Comparison of ENCODE assay signal across 8 cellular contexts in the genomic region with DNA sequence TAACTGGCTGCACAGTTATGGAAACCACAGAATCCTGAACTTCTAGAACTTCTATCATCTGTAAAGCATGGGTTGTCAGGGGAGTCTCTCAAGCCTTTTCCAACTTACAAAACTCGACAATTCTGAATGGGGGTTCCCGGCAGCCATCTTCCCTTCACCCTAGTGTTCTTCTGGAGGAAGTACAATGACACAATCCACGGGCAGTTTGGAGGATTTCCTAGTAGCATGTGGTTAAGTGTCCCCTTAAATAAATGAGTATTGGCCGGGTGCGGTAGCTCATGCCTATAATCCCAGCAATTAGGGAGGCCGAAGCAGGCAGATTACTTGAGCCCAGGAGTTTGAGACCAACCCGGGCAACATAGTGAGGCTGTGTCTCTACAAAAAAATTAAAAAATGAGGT. TPM values are rescaled to one million over a fixed set of nuclear protein-coding genes. Genes with fewer than 3 reads are reported as not detected.
DNase-seq lines count a peak whose midpoint lies in the region; ATAC-seq and TF ChIP-seq lines count a peak whose summit lies in the region.

No MANE protein-coding gene starts in this region.

- POLR2A ChIA-PET in naive thymus-derived CD8-positive, alpha-beta T cell (lab: Charles Lee), result interaction anchor here (0.7 to 6.1 kb wide), 5 partner anchors 12 to 146 kb away, joined by 3 to 94 read pairs (median 3); no protein-coding TSS in a partner anchor

- peak; percentile 23; the same call in 1 of the 2 replicates for TF ChIP-seq CTCF in HFFc6 (IDR thresholded peaks at IDR 0.05)

- peak; percentile 10 for DNase-seq in DMS114 treated with DMSO at 0.1 percent for 48 hours (lab: John Stamatoyannopoulos, UW; ENCODE audit: unreplicated experiment)
- DNase-seq in HFFc6, result no peak
- DNase-seq in activated T-cell treated with anti-CD3 and anti-CD28 coated beads, Interleukin-2, amount 50 U/mL, for 72 hours, result peak; percentile 12 to 31
- peak in 2 of 10 donors; percentile 16 to 22 for DNase-seq in naive thymus-derived CD8-positive, alpha-beta T cell
- no peak for DNase-seq in NCI-H187 treated with DMSO at 0.1 percent for 48 hours (lab: John Stamatoyannopoulos, UW)

- peaks cover 17% of the 10 kb centered on the region for H3K27me3 Mint-ChIP-seq in HFFc6 (ENCODE audit: insufficient read depth)
- no peaks in the 10 kb centered on the region for H3K27me3 Mint-ChIP-seq in activated T-cell treated with anti-CD3 and anti-CD28 coated beads, Interleukin-2, amount 50 U/mL, for 72 hours (ENCODE audit: low read depth)
- no peaks in the 10 kb centered on the region for H3K27me3 Mint-ChIP-seq in naive thymus-derived CD8-positive, alpha-beta T cell

- no peak overlapping the region for H3K4me3 Mint-ChIP-seq in HFFc6
- H3K4me3 Mint-ChIP-seq in activated T-cell treated with anti-CD3 and anti-CD28 coated beads, Interleukin-2, amount 50 U/mL, for 72 hours, result peak overlapping the region; percentile 99 to 100
- H3K4me3 Mint-ChIP-seq in naive thymus-derived CD8-positive, alpha-beta T cell, result peak overlapping the region; percentile 57 to 100 (median 96)

- no peaks in the 10 kb centered on the region for H3K36me3 Mint-ChIP-seq in HFFc6 (ENCODE audit: low read depth)
- peaks cover 0 to 3% of the 10 kb centered on the region in 2 donors for H3K36me3 Mint-ChIP-seq in activated T-cell treated with anti-CD3 and anti-CD28 coated beads, Interleukin-2, amount 50 U/mL, for 72 hours (ENCODE audit: insufficient read depth in 2 of 2)
- no peaks in the 10 kb centered on the region for H3K36me3 Mint-ChIP-seq in naive thymus-derived CD8-positive, alpha-beta T cell

- no peaks in the 10 kb centered on the region for H3K9me3 Mint-ChIP-seq in HFFc6
- H3K9me3 Mint-ChIP-seq in activated T-cell treated with anti-CD3 and anti-CD28 coated beads, Interleukin-2, amount 50 U/mL, for 72 hours, result no peaks in the 10 kb centered on the region
- H3K9me3 Mint-ChIP-seq in naive thymus-derived CD8-positive, alpha-beta T cell, result no peaks in the 10 kb centered on the region

- H3K4me1 Mint-ChIP-seq in HFFc6 (ENCODE audit: low read depth), result peaks cover 21% of the 10 kb centered on the region
- H3K4me1 Mint-ChIP-seq in activated T-cell treated with anti-CD3 and anti-CD28 coated beads, Interleukin-2, amount 50 U/mL, for 72 hours (ENCODE audit: low read depth), result peaks cover 45% of the 10 kb centered on the region
- peaks cover 26 to 56% (median 46%) of the 10 kb centered on the region in 4 donors for H3K4me1 Mint-ChIP-seq in naive thymus-derived CD8-positive, alpha-beta T cell

- ATAC-seq in activated T-cell treated with anti-CD3 and anti-CD28 coated beads, Interleukin-2, amount 50 U/mL, for 72 hours (replicated peaks in 1 of 2), result no peak
- no peak for ATAC-seq in naive thymus-derived CD8-positive, alpha-beta T cell
- no peak for ATAC-seq in GM18498 (IDR thresholded peaks at IDR 0.05; ENCODE audit: unreplicated experiment)
- ATAC-seq in HG03039 (IDR thresholded peaks at IDR 0.05; ENCODE audit: unreplicated experiment), result no peak
- no peak for ATAC-seq in GM21360 (IDR thresholded peaks at IDR 0.05; ENCODE audit: unreplicated experiment)

- H3K27ac Mint-ChIP-seq in HFFc6, result no peak overlapping the region
- H3K27ac Mint-ChIP-seq in activated T-cell treated with anti-CD3 and anti-CD28 coated beads, Interleukin-2, amount 50 U/mL, for 72 hours, result peak overlapping the region; percentile 83
- peak overlapping the region; percentile 25 to 99 (median 96) for H3K27ac Mint-ChIP-seq in naive thymus-derived CD8-positive, alpha-beta T cell

RNA-seq across cellular contexts. Expression of a gene that starts 2.1 kb away (rescaled TPM):
- total RNA-seq in HFFc6 (2021; fragmentation: NEBNext Ultra II Directional; extraction: Animal tissue kit (Norgen Biotek cat#: 25700)), result under 1 TPM; 0.12 to 0.56 (median 0.38) TPM
- 1 to 10 TPM; 5.9 to 8.7 TPM for total RNA-seq in activated T-cell treated with anti-CD3 and anti-CD28 coated beads, Interleukin-2, amount 50 U/mL, for 72 hours
- total RNA-seq in naive thymus-derived CD8-positive, alpha-beta T cell, result 1 to 10 TPM; 6.4 to 6.9 TPM
- polyA plus RNA-seq in naive thymus-derived CD8-positive, alpha-beta T cell, result 1 to 10 TPM in 2 of 3 donors, under 1 TPM in 1; 0.61 to 2.6 (median 1.5) TPM

RNA-seq across cellular contexts. Expression of a gene that starts 2.5 kb away (rescaled TPM):
- total RNA-seq in HFFc6 (2021; fragmentation: NEBNext Ultra II Directional; extraction: Animal tissue kit (Norgen Biotek cat#: 25700)), result 1 to 10 TPM; 4.0 to 7.0 (median 5.0) TPM
- total RNA-seq in activated T-cell treated with anti-CD3 and anti-CD28 coated beads, Interleukin-2, amount 50 U/mL, for 72 hours, result 10 to 100 TPM; 24.2 to 24.6 TPM
- total RNA-seq in naive thymus-derived CD8-positive, alpha-beta T cell, result 10 to 100 TPM; 12.1 to 15.1 TPM
- 10 to 100 TPM; 10.4 to 13.7 (median 12.9) TPM for polyA plus RNA-seq in naive thymus-derived CD8-positive, alpha-beta T cell

RNA-seq across cellular contexts. Expression of a gene that starts 41.0 kb away (rescaled TPM):
- total RNA-seq in HFFc6 (2021; fragmentation: NEBNext Ultra II Directional; extraction: Animal tissue kit (Norgen Biotek cat#: 25700)), result 100 to 1,000 TPM; 108 to 127 (median 123) TPM
- total RNA-seq in activated T-cell treated with anti-CD3 and anti-CD28 coated beads, Interleukin-2, amount 50 U/mL, for 72 hours, result 100 to 1,000 TPM; 185 to 224 TPM
- 10 to 100 TPM; 72.4 to 72.7 TPM for total RNA-seq in naive thymus-derived CD8-positive, alpha-beta T cell
- polyA plus RNA-seq in naive thymus-derived CD8-positive, alpha-beta T cell, result 100 to 1,000 TPM in 1 of 3 donors, 10 to 100 TPM in 2; 89.0 to 125 (median 94.6) TPM

Comparison
In these comparisons a context has a peak if more than half of its experiments do, and no peak if none do; other contexts are left out.
1. DNase-seq: peak in DMS114 treated with DMSO at 0.1 percent for 48 hours (single experiment) and activated T-cell treated with anti-CD3 and anti-CD28 coated beads, Interleukin-2, amount 50 U/mL, for 72 hours (2 of 2); none in HFFc6 (single experiment) and NCI-H187 treated with DMSO at 0.1 percent for 48 hours (single experiment).
2. RNA of a gene that starts 2.1 kb away (total RNA-seq): 5.9 to 8.7 TPM in activated T-cell treated with anti-CD3 and anti-CD28 coated beads, Interleukin-2, amount 50 U/mL, for 72 hours and 6.4 to 6.9 TPM in naive thymus-derived CD8-positive, alpha-beta T cell; 0.12 to 0.56 TPM in HFFc6; every median in the first group is over 4 times any median in the second.